ENCODE assay signal across 1 cellular context in genomic region chr6:17687136-17687535, GRCh38.
TF ChIP-seq lines count a peak whose summit lies in the region.

No MANE protein-coding gene starts in this region.

TF ChIP-seq in endothelial cell of umbilical vein, 7 proteins besides CTCF, POLR2A, EP300 and RAD21:
- TF ChIP-seq GATA2 (IDR thresholded peaks at IDR 0.05; ENCODE audit: insufficient read depth, insufficient read length, low read depth, low read length) (no peak), JUN (IDR thresholded peaks at IDR 0.05; ENCODE audit: borderline replicate concordance, insufficient read depth, insufficient read length, low read depth) (no peak), FOS (IDR thresholded peaks at IDR 0.05; ENCODE audit: borderline replicate concordance, insufficient read depth, low read length) (no peak), MYC (IDR thresholded peaks at IDR 0.05; ENCODE audit: low read depth, low read length) (no peak), MAX (IDR thresholded peaks at IDR 0.05; ENCODE audit: insufficient read depth, insufficient read length) (no peak), EZH2 (IDR thresholded peaks at IDR 0.05; ENCODE audit: borderline replicate concordance, low read depth, low read length, severe bottlenecking) (no peak), POLR2AphosphoS5 (IDR thresholded peaks at IDR 0.05; ENCODE audit: insufficient read depth, low read depth, low read length) (no peak)
TF ChIP-seq in endothelial cell of umbilical vein: peak in this region for 0.
